ENCODE assay signal across 22 cellular contexts in the genomic region with DNA sequence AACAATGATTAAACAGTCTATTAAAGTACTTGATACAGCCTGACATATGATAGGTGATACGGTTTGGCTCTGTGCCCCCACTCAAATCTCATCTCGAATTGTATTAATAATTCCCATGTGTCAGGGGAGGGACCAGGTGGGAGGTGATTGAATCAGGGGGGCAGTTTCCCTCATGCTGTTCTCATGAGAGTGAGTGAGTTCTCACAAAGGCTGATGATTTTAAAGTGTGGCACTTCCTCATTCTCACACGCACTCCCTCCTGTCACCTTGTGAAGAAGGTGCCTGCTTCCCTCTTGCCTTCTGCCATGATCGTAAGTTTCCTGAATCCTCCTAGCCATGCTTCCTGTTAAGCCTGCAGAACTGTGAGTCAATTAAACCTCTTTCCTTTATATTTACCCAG. TPM values are rescaled to one million over a fixed set of nuclear protein-coding genes. Genes with fewer than 3 reads are reported as not detected.
DNase-seq lines count a peak whose midpoint lies in the region; ATAC-seq and TF ChIP-seq lines count a peak whose summit lies in the region.
"Had no signal": no experiment of that assay in that cellular context is flagged by ENCODE, and none has a peak within 500 bp of the region (broad histone marks: within the 10 kb centered on the region; RNA-seq: fewer than 3 reads in every experiment).

No MANE protein-coding gene starts in this region.

- no peaks in the 10 kb centered on the region for H3K9me3 Mint-ChIP-seq in progenitor cell of endocrine pancreas (ENCODE audit: low read depth)
- no peaks in the 10 kb centered on the region for H3K9me3 Mint-ChIP-seq in stimulated activated effector memory CD8-positive, alpha-beta T cell treated with anti-CD3 and anti-CD28 coated beads, Interleukin-12 subunit alpha, Interleukin-12 subunit beta, amount 100 ng/mL, for 72 hours
- H3K9me3 Mint-ChIP-seq: activated naive CD4-positive, alpha-beta T cell treated with anti-CD3 and anti-CD28 coated beads, Interleukin-2, amount 50 U/mL, for 24 hours; activated T-cell treated with anti-CD3 and anti-CD28 coated beads, Interleukin-2, amount 50 U/mL, for 24 hours had no signal

- H3K36me3 Mint-ChIP-seq in progenitor cell of endocrine pancreas (ENCODE audit: insufficient read depth): no peaks in the 10 kb centered on the region
- H3K36me3 Mint-ChIP-seq in stimulated activated effector memory CD8-positive, alpha-beta T cell treated with anti-CD3 and anti-CD28 coated beads, Interleukin-12 subunit alpha, Interleukin-12 subunit beta, amount 100 ng/mL, for 72 hours: no peaks in the 10 kb centered on the region
- H3K36me3 Mint-ChIP-seq: activated naive CD4-positive, alpha-beta T cell treated with anti-CD3 and anti-CD28 coated beads, Interleukin-2, amount 50 U/mL, for 24 hours had no signal

- no peaks in the 10 kb centered on the region for H3K79me2 ChIP-seq in PC-9 (ENCODE audit: low read depth)

- no peak overlapping the region for H3K4me2 ChIP-seq in PC-9
- H3K4me2 ChIP-seq: BLaER1 had no signal

- no peaks in the 10 kb centered on the region for H4K20me1 ChIP-seq in PC-9 (ENCODE audit: insufficient read depth)
- H4K20me1 ChIP-seq: BLaER1 had no signal

- BruUV-seq in PC-9 (replicated peaks; lab: Mats Ljungman, UMichigan): no TSS peak

- peak overlapping the region; percentile 35 for H3K27ac Mint-ChIP-seq in progenitor cell of endocrine pancreas
- no peak overlapping the region for H3K27ac Mint-ChIP-seq in stimulated activated effector memory CD8-positive, alpha-beta T cell treated with anti-CD3 and anti-CD28 coated beads, Interleukin-12 subunit alpha, Interleukin-12 subunit beta, amount 100 ng/mL, for 72 hours
- H3K27ac Mint-ChIP-seq: activated naive CD4-positive, alpha-beta T cell treated with anti-CD3 and anti-CD28 coated beads, Interleukin-2, amount 50 U/mL, for 24 hours; activated T-cell treated with anti-CD3 and anti-CD28 coated beads, Interleukin-2, amount 50 U/mL, for 24 hours had no signal

- H3K27me3 Mint-ChIP-seq in progenitor cell of endocrine pancreas: no peaks in the 10 kb centered on the region
- H3K27me3 Mint-ChIP-seq: activated naive CD4-positive, alpha-beta T cell treated with anti-CD3 and anti-CD28 coated beads, Interleukin-2, amount 50 U/mL, for 24 hours; stimulated activated naive CD8-positive, alpha-beta T cell treated with anti-CD3 and anti-CD28 coated beads, Interleukin-15, amount 100 ng/mL, for 72 hours had no signal

- ATAC-seq in HG02884 (IDR thresholded peaks at IDR 0.05; ENCODE audit: unreplicated experiment) (peak; percentile 66), HG02642 (IDR thresholded peaks at IDR 0.05; ENCODE audit: poor library complexity, unreplicated experiment) (no peak)
- ATAC-seq in stimulated activated effector memory CD8-positive, alpha-beta T cell treated with anti-CD3 and anti-CD28 coated beads, Interleukin-12 subunit alpha, Interleukin-12 subunit beta, amount 100 ng/mL, for 72 hours: no peak
- ATAC-seq: stimulated activated naive CD8-positive, alpha-beta T cell treated with anti-CD3 and anti-CD28 coated beads, Interleukin-15, amount 100 ng/mL, for 72 hours had no signal

- H3K9me3 ChIP-seq in PC-9 (ENCODE audit: insufficient read depth, low read depth): peaks cover 8% of the 10 kb centered on the region
- H3K9me3 ChIP-seq: BLaER1, left ventricle myocardium inferior, Peyer's patch, right lobe of liver had no signal

- H3K4me3 ChIP-seq in PC-9: no peak overlapping the region
- H3K4me3 ChIP-seq: BLaER1, left ventricle myocardium inferior, Peyer's patch, right lobe of liver had no signal

- peaks cover 32% of the 10 kb centered on the region for H3K4me1 ChIP-seq in PC-9 (replicated peaks; ENCODE audit: insufficient read depth)
- H3K4me1 ChIP-seq: BLaER1, left ventricle myocardium inferior, Peyer's patch, right lobe of liver had no signal

- no peaks in the 10 kb centered on the region for H3K36me3 ChIP-seq in PC-9 (ENCODE audit: low read depth)
- H3K36me3 ChIP-seq: BLaER1, left ventricle myocardium inferior, Peyer's patch, right lobe of liver had no signal

- H3F3A ChIP-seq in PC-9 (ENCODE audit: insufficient read depth, low read depth): peaks cover 23% of the 10 kb centered on the region

- DNase-seq in NCI-H2171 treated with DMSO at 0.1 percent for 48 hours (lab: John Stamatoyannopoulos, UW) (peak; percentile 28), NCI-H2171 (lab: John Stamatoyannopoulos, UW) (no peak), PC-9 (peak in 1 of 2 experiments; percentile 25), progenitor cell of endocrine pancreas (ENCODE audit: low spot score, unreplicated experiment) (no peak), nucleus accumbens (lab: John Stamatoyannopoulos, UW) (no peak)
- no peak for DNase-seq in stimulated activated effector memory CD8-positive, alpha-beta T cell treated with anti-CD3 and anti-CD28 coated beads, Interleukin-12 subunit alpha, Interleukin-12 subunit beta, amount 100 ng/mL, for 72 hours (ENCODE audit: low spot score in 2 of 2)
- DNase-seq: 8988T; activated CD4-positive, alpha-beta T cell treated with anti-CD3 and anti-CD28 coated beads, Interleukin-2, amount 50 U/mL, for 4 hours; activated T-cell treated with anti-CD3 and anti-CD28 coated beads, Interleukin-2, amount 50 U/mL, for 24 hours; foreskin melanocyte; left ventricle myocardium inferior; NCI-H1930; NCI-H526 treated with DMSO at 0.1 percent for 48 hours; occipital lobe; Peyer's patch; right lobe of liver; stimulated activated naive CD8-positive, alpha-beta T cell treated with anti-CD3 and anti-CD28 coated beads, Interleukin-15, amount 100 ng/mL, for 72 hours had no signal

- POLR2A ChIA-PET in PC-9 (lab: Charles Lee; ENCODE audit: unreplicated experiment): no interaction called here

- H3K27ac ChIP-seq in PC-9: peak overlapping the region; percentile 61
- H3K27ac ChIP-seq: BLaER1, left ventricle myocardium inferior, Peyer's patch, right lobe of liver, VCaP had no signal

- CTCF ChIA-PET in PC-9 (lab: Charles Lee): no interaction called here

- no peaks in the 10 kb centered on the region for H3K27me3 ChIP-seq in PC-9 (ENCODE audit: insufficient read depth, low read depth)
- H3K27me3 ChIP-seq: BLaER1, Peyer's patch, right lobe of liver had no signal

- TF ChIP-seq CTCF in PC-9 (conservative IDR thresholded peaks at IDR 0.05): no peak
- no peak for TF ChIP-seq CTCF in progenitor cell of endocrine pancreas (IDR thresholded peaks at IDR 0.05; ENCODE audit: unreplicated experiment)

- no peak overlapping the region for H3K4me3 Mint-ChIP-seq in progenitor cell of endocrine pancreas (ENCODE audit: low read depth)
- H3K4me3 Mint-ChIP-seq in stimulated activated effector memory CD8-positive, alpha-beta T cell treated with anti-CD3 and anti-CD28 coated beads, Interleukin-12 subunit alpha, Interleukin-12 subunit beta, amount 100 ng/mL, for 72 hours: no peak overlapping the region
- H3K4me3 Mint-ChIP-seq: activated naive CD4-positive, alpha-beta T cell treated with anti-CD3 and anti-CD28 coated beads, Interleukin-2, amount 50 U/mL, for 24 hours; activated T-cell treated with anti-CD3 and anti-CD28 coated beads, Interleukin-2, amount 50 U/mL, for 24 hours; stimulated activated naive CD8-positive, alpha-beta T cell treated with anti-CD3 and anti-CD28 coated beads, Interleukin-15, amount 100 ng/mL, for 72 hours had no signal

- intact Hi-C loops in PC-9 (cut with micrococcal nuclease; ENCODE audit: unreplicated experiment): loop anchor here (1.0 to 5.0 kb wide), 4 partner anchors 57 to 633 kb away; no protein-coding TSS in a partner anchor

- no peaks in the 10 kb centered on the region for H3K4me1 Mint-ChIP-seq in progenitor cell of endocrine pancreas (ENCODE audit: low read depth)
- no peaks in the 10 kb centered on the region for H3K4me1 Mint-ChIP-seq in stimulated activated effector memory CD8-positive, alpha-beta T cell treated with anti-CD3 and anti-CD28 coated beads, Interleukin-12 subunit alpha, Interleukin-12 subunit beta, amount 100 ng/mL, for 72 hours
- H3K4me1 Mint-ChIP-seq: activated naive CD4-positive, alpha-beta T cell treated with anti-CD3 and anti-CD28 coated beads, Interleukin-2, amount 50 U/mL, for 24 hours; stimulated activated naive CD8-positive, alpha-beta T cell treated with anti-CD3 and anti-CD28 coated beads, Interleukin-15, amount 100 ng/mL, for 72 hours had no signal

- H2AFZ ChIP-seq in PC-9: no peak overlapping the region

- no peaks in the 10 kb centered on the region for H3K9me2 ChIP-seq in PC-9 (ENCODE audit: insufficient read depth)

RNA-seq across cellular contexts. Expression of gene TARS1, which starts 40.1 kb away (rescaled TPM):
- total RNA-seq in PC-9 (2021) (477 and 584 TPM in 2 replicates), progenitor cell of endocrine pancreas (161 and 168 TPM in 2 replicates)
